In genomic region chr5:15234366-15234765, GRCh38 we compare ENCODE assay signal across 17 cellular contexts.
DNase-seq lines count a peak whose midpoint lies in the region; TF ChIP-seq lines count a peak whose summit lies in the region.
"Had no signal": no experiment of that assay in that cellular context is flagged by ENCODE, and none has a peak within 500 bp of the region (broad histone marks: within the 10 kb centered on the region; RNA-seq: fewer than 3 reads in every experiment).

No MANE protein-coding gene starts in this region.

- H3K27me3 ChIP-seq in breast epithelium: no peaks in the 10 kb centered on the region

- DNase-seq in MCF 10A (ENCODE audit: unreplicated experiment): peak; percentile 9
- DNase-seq in breast epithelium (ENCODE audit: low spot score in 2 of 2): no peak
- peak; percentile 88 for DNase-seq in choroid plexus epithelial cell (ENCODE audit: low read depth)
- peak; percentile 43 for DNase-seq in kidney glomerular epithelial cell (lab: John Stamatoyannopoulos, UW)
- no peak for DNase-seq in cerebellar cortex (ENCODE audit: low spot score)
- DNase-seq in hypothalamus (lab: John Stamatoyannopoulos, UW): no peak
- DNase-seq in DMS153 (lab: John Stamatoyannopoulos, UW): no peak
- DNase-seq in NCI-H2081 treated with DMSO at 0.1 percent for 48 hours (lab: John Stamatoyannopoulos, UW): no peak
- DNase-seq: CD8-positive, alpha-beta T cell; KBM-7; NCI-H1092; NCI-H2107; NCI-H69; NK-92 treated with Interleukin-12 subunit alpha and Interleukin-12 subunit beta, amount 100 ng/mL, for 24 hours; OCI-M1; RPMI8226 had no signal

- H3K27ac ChIP-seq in breast epithelium: no peak overlapping the region
- H3K27ac ChIP-seq: 22Rv1 had no signal

- H3K27me3 Mint-ChIP-seq in MCF 10A (ENCODE audit: insufficient read depth, unreplicated experiment): no peaks in the 10 kb centered on the region

- H3K4me1 ChIP-seq in breast epithelium: no peaks in the 10 kb centered on the region

- no peaks in the 10 kb centered on the region for H3K9me3 Mint-ChIP-seq in MCF 10A (ENCODE audit: unreplicated experiment)

- CTCF ChIA-PET in MCF 10A (lab: Yijun Ruan, JAX): no interaction called here

- H3K4me3 ChIP-seq in breast epithelium (no peak overlapping the region), choroid plexus epithelial cell (ENCODE audit: low read depth, low read length) (no peak overlapping the region)

- H3K4me3 Mint-ChIP-seq in MCF 10A (ENCODE audit: unreplicated experiment): no peak overlapping the region
- H3K4me3 Mint-ChIP-seq: CD8-positive, alpha-beta T cell had no signal

- intact Hi-C loops in MCF 10A (cut with micrococcal nuclease): no loop called here
- intact Hi-C loops in breast epithelium (cut with DNase I; ENCODE audit: low total_unique reads): no loop called here

- POLR2A ChIA-PET in MCF 10A (lab: Yijun Ruan, JAX): no interaction called here

- H3K27ac Mint-ChIP-seq in MCF 10A (ENCODE audit: low read depth, unreplicated experiment): no peak overlapping the region
- H3K27ac Mint-ChIP-seq: CD8-positive, alpha-beta T cell had no signal

- peaks cover 10% of the 10 kb centered on the region for H3K4me1 Mint-ChIP-seq in MCF 10A (ENCODE audit: insufficient read depth, unreplicated experiment)

- BruUV-seq in MCF 10A (replicated peaks; lab: Mats Ljungman, UMichigan): no TSS peak

- no peaks in the 10 kb centered on the region for H3K9me3 ChIP-seq in breast epithelium

- no peak for TF ChIP-seq POLR2A in breast epithelium (IDR thresholded peaks at IDR 0.05)

- TF ChIP-seq CTCF in MCF 10A (IDR thresholded peaks at IDR 0.05; ENCODE audit: unreplicated experiment) (no peak), breast epithelium (IDR thresholded peaks at IDR 0.05) (no peak), choroid plexus epithelial cell (conservative IDR thresholded peaks at IDR 0.05; ENCODE audit: low read depth, low read length) (no peak)

- no peaks in the 10 kb centered on the region for H3K36me3 ChIP-seq in breast epithelium

- H3K36me3 Mint-ChIP-seq in MCF 10A (ENCODE audit: insufficient read depth, unreplicated experiment): no peaks in the 10 kb centered on the region
- H3K36me3 Mint-ChIP-seq: CD8-positive, alpha-beta T cell had no signal

Comparison
In these comparisons a context has a peak if more than half of its experiments do, and no peak if none do; other contexts are left out.
1. DNase-seq: peak in MCF 10A (single experiment), choroid plexus epithelial cell (single experiment) and kidney glomerular epithelial cell (single experiment); none in breast epithelium (0 of 2), cerebellar cortex (single experiment), hypothalamus (0 of 51), DMS153 (single experiment) and NCI-H2081 treated with DMSO at 0.1 percent for 48 hours (single experiment).